ENCODE assay signal across 11 cellular contexts in genomic region chr3:128307029-128307633, GRCh38.
DNase-seq lines count a peak whose midpoint lies in the region; ATAC-seq and TF ChIP-seq lines count a peak whose summit lies in the region.
"Had no signal": no experiment of that assay in that cellular context is flagged by ENCODE, and none has a peak within 500 bp of the region (broad histone marks: within the 10 kb centered on the region; RNA-seq: fewer than 3 reads in every experiment).

No MANE protein-coding gene starts in this region.

- H2BK120ac ChIP-seq in trophoblast cell (ENCODE audit: insufficient read depth, low read length, poor library complexity) = no peak overlapping the region

- H3K9ac ChIP-seq in colonic mucosa (ENCODE audit: low read depth in 2 of 2, low read length in 2 of 2) = no peak overlapping the region
- H3K9ac ChIP-seq in trophoblast cell (ENCODE audit: low read length) = no peak overlapping the region

- TF ChIP-seq CTCF in colonic mucosa (IDR thresholded peaks at IDR 0.05) = no peak

- no CpG with 5 or more reads among the region's 3 CpGs for WGBS in trophoblast cell (ENCODE audit: extremely low coverage, insufficient coverage, insufficient read length)

- H3K36me3 ChIP-seq in colonic mucosa = no peaks in the 10 kb centered on the region
- H3K36me3 ChIP-seq in trophoblast cell (ENCODE audit: control insufficient read depth in 1 of 2, insufficient read depth in 2 of 2, low read length in 2 of 2) = no peaks in the 10 kb centered on the region

- H3K79me1 ChIP-seq in trophoblast cell (ENCODE audit: low read length) = no peaks in the 10 kb centered on the region

- DNase-seq in NCI-H510A treated with DMSO at 0.1 percent for 48 hours (lab: John Stamatoyannopoulos, UW) (peak; percentile 19), NCI-H510A (lab: John Stamatoyannopoulos, UW) (no peak), NCI-H2171 treated with DMSO at 0.1 percent for 48 hours (lab: John Stamatoyannopoulos, UW) (peak; percentile 77), colonic mucosa (peak; percentile 17), trophoblast cell (no peak), SIG-M5 (lab: John Stamatoyannopoulos, UW) (no peak)
- DNase-seq in activated naive CD4-positive, alpha-beta T cell treated with anti-CD3 and anti-CD28 coated beads, Interleukin-2, amount 50 U/mL, for 72 hours (ENCODE audit: low spot score in 2 of 2) = no peak
- DNase-seq: activated CD4-positive, alpha-beta T cell treated with anti-CD3 and anti-CD28 coated beads for 1 hour; amygdala had no signal

- ATAC-seq in activated naive CD4-positive, alpha-beta T cell treated with anti-CD3 and anti-CD28 coated beads, Interleukin-2, amount 50 U/mL, for 72 hours = no peak
- no peak for ATAC-seq in HG02981 (IDR thresholded peaks at IDR 0.05; ENCODE audit: unreplicated experiment)
- ATAC-seq: esophagus mucosa had no signal

- H4K12ac ChIP-seq in trophoblast cell (ENCODE audit: low read depth, low read length) = peak overlapping the region; percentile 39

- H3K9me3 ChIP-seq in colonic mucosa = no peaks in the 10 kb centered on the region
- H3K9me3 ChIP-seq in trophoblast cell (ENCODE audit: insufficient read depth, low read depth, low read length) = no peaks in the 10 kb centered on the region

- H3K9me3 Mint-ChIP-seq in activated naive CD4-positive, alpha-beta T cell treated with anti-CD3 and anti-CD28 coated beads, Interleukin-2, amount 50 U/mL, for 72 hours = no peaks in the 10 kb centered on the region

- H3K27ac Mint-ChIP-seq in activated naive CD4-positive, alpha-beta T cell treated with anti-CD3 and anti-CD28 coated beads, Interleukin-2, amount 50 U/mL, for 72 hours = no peak overlapping the region

- no peak overlapping the region for H2AFZ ChIP-seq in trophoblast cell (ENCODE audit: insufficient read depth, low read length, poor library complexity)

- H3K27me3 ChIP-seq in colonic mucosa (no peaks in the 10 kb centered on the region), trophoblast cell (ENCODE audit: insufficient read depth, low read length) (no peaks in the 10 kb centered on the region)

- no peak overlapping the region for H2BK12ac ChIP-seq in trophoblast cell (ENCODE audit: low read length)

- H2AK5ac ChIP-seq in trophoblast cell (ENCODE audit: low read length) = peak overlapping the region; percentile 49

- no peak overlapping the region for H2BK5ac ChIP-seq in trophoblast cell (ENCODE audit: low read depth, low read length, poor library complexity)

- H3K4me1 ChIP-seq in colonic mucosa = no peaks in the 10 kb centered on the region
- no peaks in the 10 kb centered on the region for H3K4me1 ChIP-seq in trophoblast cell (ENCODE audit: control insufficient read depth in 1 of 2, insufficient read depth in 2 of 2, low read length in 2 of 2)

- no peak overlapping the region for H3K4me2 ChIP-seq in trophoblast cell (ENCODE audit: low read length)

- H4K8ac ChIP-seq in trophoblast cell (ENCODE audit: low read depth, low read length) = no peak overlapping the region

- H3K36me3 Mint-ChIP-seq in activated naive CD4-positive, alpha-beta T cell treated with anti-CD3 and anti-CD28 coated beads, Interleukin-2, amount 50 U/mL, for 72 hours = peaks cover 5 to 6% of the 10 kb centered on the region in 2 donors

- H3K4ac ChIP-seq in trophoblast cell (ENCODE audit: low read depth, low read length) = no peak overlapping the region

- no peak overlapping the region for H3K23ac ChIP-seq in trophoblast cell (ENCODE audit: low read length)

- no peaks in the 10 kb centered on the region for H3K79me2 ChIP-seq in trophoblast cell (ENCODE audit: control insufficient read depth, insufficient read depth, low read length, poor library complexity)

- intact Hi-C loops in colonic mucosa (cut with DNase I) = no loop called here

- H3K27ac ChIP-seq in colonic mucosa (no peak overlapping the region), trophoblast cell (ENCODE audit: low read depth, low read length) (no peak overlapping the region)

- no peak overlapping the region for H3K14ac ChIP-seq in trophoblast cell (ENCODE audit: low read length)

- H3K18ac ChIP-seq in trophoblast cell (ENCODE audit: low read length) = peak overlapping the region; percentile 16

- H4K91ac ChIP-seq in trophoblast cell (ENCODE audit: low read depth, low read length) = peak overlapping the region; percentile 57

- no peak overlapping the region for H3K4me3 ChIP-seq in colonic mucosa
- no peak overlapping the region for H3K4me3 ChIP-seq in trophoblast cell (ENCODE audit: low read depth, low read length)

Comparison
In these comparisons a context has a peak if more than half of its experiments do, and no peak if none do; other contexts are left out.
1. DNase-seq: peak in NCI-H510A treated with DMSO at 0.1 percent for 48 hours (single experiment), NCI-H2171 treated with DMSO at 0.1 percent for 48 hours (single experiment) and colonic mucosa (single experiment); none in NCI-H510A (single experiment), trophoblast cell (0 of 2), activated naive CD4-positive, alpha-beta T cell treated with anti-CD3 and anti-CD28 coated beads, Interleukin-2, amount 50 U/mL, for 72 hours (0 of 2) and SIG-M5 (single experiment).